1 cellular context compared by ENCODE assay signal in the genomic region with DNA sequence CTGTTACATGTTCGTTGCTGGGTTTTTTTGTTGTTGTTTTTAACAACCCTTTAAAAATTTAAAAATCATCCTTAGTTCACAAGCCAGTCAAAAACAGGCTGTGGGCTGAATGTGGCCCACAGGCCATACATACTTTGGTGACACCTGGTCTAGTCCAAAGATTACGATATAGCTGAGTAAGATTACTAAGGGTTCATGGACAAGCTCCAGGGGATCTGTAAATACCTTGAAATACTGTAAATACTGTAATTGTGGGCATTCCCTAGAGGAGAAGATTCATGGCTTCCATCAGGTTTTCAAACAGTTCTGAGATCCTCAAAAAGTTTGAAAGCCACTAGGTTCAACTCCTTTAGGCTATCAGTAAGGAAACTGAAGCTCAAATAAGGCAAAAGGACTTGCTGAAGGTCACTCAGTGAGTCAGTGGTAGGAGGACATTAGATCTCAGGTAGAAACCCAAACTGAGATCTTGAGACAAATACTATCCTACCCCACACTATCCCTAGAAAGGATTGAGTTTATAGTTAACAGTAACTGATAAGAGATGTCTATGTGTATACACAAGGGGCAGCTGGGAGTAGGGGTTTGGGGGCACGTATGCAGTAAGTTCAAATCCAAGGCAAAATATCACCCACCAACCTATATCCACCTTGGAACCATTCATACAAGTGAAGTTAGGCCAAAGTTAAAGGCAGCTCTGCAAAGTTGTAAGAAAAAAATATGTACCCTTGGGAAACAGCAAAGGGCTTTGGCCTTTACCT.
TF ChIP-seq lines count a peak whose summit lies in the region.

No MANE protein-coding gene starts in this region.

TF ChIP-seq in HepG2, 621 proteins besides CTCF, POLR2A, EP300 and RAD21 (continued from another document):
- TF ChIP-seq ZNF569 (CRISPR knock-in tag; IDR thresholded peaks at IDR 0.05; ENCODE audit: borderline replicate concordance) = no peak
- TF ChIP-seq, protein P1, sequence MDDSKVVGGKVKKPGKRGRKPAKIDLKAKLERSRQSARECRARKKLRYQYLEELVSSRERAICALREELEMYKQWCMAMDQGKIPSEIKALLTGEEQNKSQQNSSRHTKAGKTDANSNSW (CRISPR knock-in tag; IDR thresholded peaks at IDR 0.05; ENCODE audit: borderline replicate concordance) = no peak
- no peak for TF ChIP-seq GABPB1 (CRISPR knock-in tag; IDR thresholded peaks at IDR 0.05)
- no peak for TF ChIP-seq ZFP41 (CRISPR knock-in tag; IDR thresholded peaks at IDR 0.05; ENCODE audit: borderline replicate concordance)
- TF ChIP-seq, protein P2, sequence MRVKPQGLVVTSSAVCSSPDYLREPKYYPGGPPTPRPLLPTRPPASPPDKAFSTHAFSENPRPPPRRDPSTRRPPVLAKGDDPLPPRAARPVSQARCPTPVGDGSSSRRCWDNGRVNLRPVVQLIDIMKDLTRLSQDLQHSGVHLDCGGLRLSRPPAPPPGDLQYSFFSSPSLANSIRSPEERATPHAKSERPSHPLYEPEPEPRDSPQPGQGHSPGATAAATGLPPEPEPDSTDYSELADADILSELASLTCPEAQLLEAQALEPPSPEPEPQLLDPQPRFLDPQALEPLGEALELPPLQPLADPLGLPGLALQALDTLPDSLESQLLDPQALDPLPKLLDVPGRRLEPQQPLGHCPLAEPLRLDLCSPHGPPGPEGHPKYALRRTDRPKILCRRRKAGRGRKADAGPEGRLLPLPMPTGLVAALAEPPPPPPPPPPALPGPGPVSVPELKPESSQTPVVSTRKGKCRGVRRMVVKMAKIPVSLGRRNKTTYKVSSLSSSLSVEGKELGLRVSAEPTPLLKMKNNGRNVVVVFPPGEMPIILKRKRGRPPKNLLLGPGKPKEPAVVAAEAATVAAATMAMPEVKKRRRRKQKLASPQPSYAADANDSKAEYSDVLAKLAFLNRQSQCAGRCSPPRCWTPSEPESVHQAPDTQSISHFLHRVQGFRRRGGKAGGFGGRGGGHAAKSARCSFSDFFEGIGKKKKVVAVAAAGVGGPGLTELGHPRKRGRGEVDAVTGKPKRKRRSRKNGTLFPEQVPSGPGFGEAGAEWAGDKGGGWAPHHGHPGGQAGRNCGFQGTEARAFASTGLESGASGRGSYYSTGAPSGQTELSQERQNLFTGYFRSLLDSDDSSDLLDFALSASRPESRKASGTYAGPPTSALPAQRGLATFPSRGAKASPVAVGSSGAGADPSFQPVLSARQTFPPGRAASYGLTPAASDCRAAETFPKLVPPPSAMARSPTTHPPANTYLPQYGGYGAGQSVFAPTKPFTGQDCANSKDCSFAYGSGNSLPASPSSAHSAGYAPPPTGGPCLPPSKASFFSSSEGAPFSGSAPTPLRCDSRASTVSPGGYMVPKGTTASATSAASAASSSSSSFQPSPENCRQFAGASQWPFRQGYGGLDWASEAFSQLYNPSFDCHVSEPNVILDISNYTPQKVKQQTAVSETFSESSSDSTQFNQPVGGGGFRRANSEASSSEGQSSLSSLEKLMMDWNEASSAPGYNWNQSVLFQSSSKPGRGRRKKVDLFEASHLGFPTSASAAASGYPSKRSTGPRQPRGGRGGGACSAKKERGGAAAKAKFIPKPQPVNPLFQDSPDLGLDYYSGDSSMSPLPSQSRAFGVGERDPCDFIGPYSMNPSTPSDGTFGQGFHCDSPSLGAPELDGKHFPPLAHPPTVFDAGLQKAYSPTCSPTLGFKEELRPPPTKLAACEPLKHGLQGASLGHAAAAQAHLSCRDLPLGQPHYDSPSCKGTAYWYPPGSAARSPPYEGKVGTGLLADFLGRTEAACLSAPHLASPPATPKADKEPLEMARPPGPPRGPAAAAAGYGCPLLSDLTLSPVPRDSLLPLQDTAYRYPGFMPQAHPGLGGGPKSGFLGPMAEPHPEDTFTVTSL (CRISPR knock-in tag; IDR thresholded peaks at IDR 0.05; ENCODE audit: borderline replicate concordance) = peak; percentile 13; the same call in 1 of the 2 replicates
- no peak for TF ChIP-seq SP140L (CRISPR knock-in tag; IDR thresholded peaks at IDR 0.05; ENCODE audit: borderline replicate concordance)
- TF ChIP-seq, protein P3, sequence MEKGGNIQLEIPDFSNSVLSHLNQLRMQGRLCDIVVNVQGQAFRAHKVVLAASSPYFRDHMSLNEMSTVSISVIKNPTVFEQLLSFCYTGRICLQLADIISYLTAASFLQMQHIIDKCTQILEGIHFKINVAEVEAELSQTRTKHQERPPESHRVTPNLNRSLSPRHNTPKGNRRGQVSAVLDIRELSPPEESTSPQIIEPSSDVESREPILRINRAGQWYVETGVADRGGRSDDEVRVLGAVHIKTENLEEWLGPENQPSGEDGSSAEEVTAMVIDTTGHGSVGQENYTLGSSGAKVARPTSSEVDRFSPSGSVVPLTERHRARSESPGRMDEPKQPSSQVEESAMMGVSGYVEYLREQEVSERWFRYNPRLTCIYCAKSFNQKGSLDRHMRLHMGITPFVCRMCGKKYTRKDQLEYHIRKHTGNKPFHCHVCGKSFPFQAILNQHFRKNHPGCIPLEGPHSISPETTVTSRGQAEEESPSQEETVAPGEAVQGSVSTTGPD (CRISPR knock-in tag; IDR thresholded peaks at IDR 0.05) = no peak
- 0 out of 2 replicates have a peak, but pooled peaks have one; percentile 31 for TF ChIP-seq ZMYM4 (CRISPR knock-in tag; IDR thresholded peaks at IDR 0.05)
- no peak for TF ChIP-seq ZNF263 (CRISPR knock-in tag; IDR thresholded peaks at IDR 0.05)
- no peak for TF ChIP-seq WIZ (CRISPR knock-in tag; IDR thresholded peaks at IDR 0.05)
- TF ChIP-seq ZNF367 (CRISPR knock-in tag; IDR thresholded peaks at IDR 0.05; ENCODE audit: borderline replicate concordance) = no peak
